23 cellular contexts compared by ENCODE assay signal in genomic region chr12:108571604-108572165, GRCh38. TPM values are rescaled to one million over a fixed set of nuclear protein-coding genes. Genes with fewer than 3 reads are reported as not detected.
DNase-seq lines count a peak whose midpoint lies in the region; ATAC-seq, FAIRE-seq and TF ChIP-seq lines count a peak whose summit lies in the region.
"Had no signal": no experiment of that assay in that cellular context is flagged by ENCODE, and none has a peak within 500 bp of the region (broad histone marks: within the 10 kb centered on the region; RNA-seq: fewer than 3 reads in every experiment).

No MANE protein-coding gene starts in this region.

- no peak for TF ChIP-seq CTCF in colonic mucosa (IDR thresholded peaks at IDR 0.05)

- H3K4me3 ChIP-seq in CD4-positive, CD25-positive, alpha-beta regulatory T cell (ENCODE audit: low read depth, low read length) = no peak overlapping the region
- H3K4me3 ChIP-seq in colonic mucosa = no peak overlapping the region
- H3K4me3 ChIP-seq in effector memory CD4-positive, alpha-beta T cell (ENCODE audit: insufficient read depth, low read depth, low read length, poor library complexity, severe bottlenecking) = no peak overlapping the region
- H3K4me3 ChIP-seq: dorsolateral prefrontal cortex, esophagus squamous epithelium, left ventricle myocardium inferior had no signal

- no peak for DNase-seq in CD4-positive, CD25-positive, alpha-beta regulatory T cell
- DNase-seq in GM12892 (ENCODE audit: insufficient read length) = no peak
- DNase-seq in colonic mucosa = peak; percentile 17
- peak; percentile 69 for DNase-seq in posterior vena cava (ENCODE audit: low spot score)
- no peak for DNase-seq in NCI-H146 treated with DMSO at 0.1 percent for 48 hours (lab: John Stamatoyannopoulos, UW; ENCODE audit: unreplicated experiment)
- DNase-seq in stimulated activated CD4-positive, alpha-beta T cell treated with anti-CD3 and anti-CD28 coated beads, Interleukin-4, amount 100 ng/mL, for 1 hour = no peak
- no peak for DNase-seq in effector memory CD4-positive, alpha-beta T cell
- DNase-seq: activated CD4-positive, alpha-beta T cell treated with anti-CD3 and anti-CD28 coated beads, Interleukin-2, amount 50 U/mL, for 1 hour; brain microvascular endothelial cell; esophagus squamous epithelium; left ventricle myocardium inferior; NCI-H1694; NCI-H226; right cardiac atrium; stimulated activated CD4-positive, alpha-beta T cell treated with anti-CD3 and anti-CD28 coated beads, Interleukin-15, amount 100 ng/mL, for 24 hours had no signal

- H3K9me3 Mint-ChIP-seq in CD4-positive, CD25-positive, alpha-beta regulatory T cell = no peaks in the 10 kb centered on the region
- H3K9me3 Mint-ChIP-seq: stimulated activated naive CD8-positive, alpha-beta T cell treated with anti-CD3 and anti-CD28 coated beads, Interleukin-15, amount 100 ng/mL, for 72 hours had no signal

- no peaks in the 10 kb centered on the region for H3K27me3 Mint-ChIP-seq in CD4-positive, CD25-positive, alpha-beta regulatory T cell
- H3K27me3 Mint-ChIP-seq: stimulated activated naive CD8-positive, alpha-beta T cell treated with anti-CD3 and anti-CD28 coated beads, Interleukin-15, amount 100 ng/mL, for 72 hours had no signal

- H3K27ac ChIP-seq in CD4-positive, CD25-positive, alpha-beta regulatory T cell (ENCODE audit: insufficient read depth, low read length, poor library complexity, severe bottlenecking) = peak overlapping the region; percentile 61
- H3K27ac ChIP-seq in colonic mucosa = no peak overlapping the region
- no peak overlapping the region for H3K27ac ChIP-seq in effector memory CD4-positive, alpha-beta T cell (ENCODE audit: insufficient read depth, low read length, poor library complexity, severe bottlenecking)
- H3K27ac ChIP-seq: brain microvascular endothelial cell, esophagus squamous epithelium, left ventricle myocardium inferior had no signal

- H3K4me1 Mint-ChIP-seq in CD4-positive, CD25-positive, alpha-beta regulatory T cell = peaks cover 20 to 84% (median 53%) of the 10 kb centered on the region in 4 donors

- no peaks in the 10 kb centered on the region for H3K27me3 ChIP-seq in CD4-positive, CD25-positive, alpha-beta regulatory T cell (ENCODE audit: control insufficient read depth, insufficient read depth, low read length)
- H3K27me3 ChIP-seq in colonic mucosa = no peaks in the 10 kb centered on the region
- H3K27me3 ChIP-seq in effector memory CD4-positive, alpha-beta T cell (replicated peaks; ENCODE audit: control insufficient read depth, insufficient read depth, low read length, poor library complexity, severe bottlenecking) = no peaks in the 10 kb centered on the region
- H3K27me3 ChIP-seq: brain microvascular endothelial cell, dorsolateral prefrontal cortex, esophagus squamous epithelium had no signal

- H3K9ac ChIP-seq in colonic mucosa (ENCODE audit: low read depth in 2 of 2, low read length in 2 of 2) = no peak overlapping the region

- peak overlapping the region; percentile 86 to 97 (median 95) for H3K27ac Mint-ChIP-seq in CD4-positive, CD25-positive, alpha-beta regulatory T cell
- H3K27ac Mint-ChIP-seq: stimulated activated naive CD8-positive, alpha-beta T cell treated with anti-CD3 and anti-CD28 coated beads, Interleukin-15, amount 100 ng/mL, for 72 hours had no signal

- H3K4me3 Mint-ChIP-seq in CD4-positive, CD25-positive, alpha-beta regulatory T cell = peak overlapping the region in 1 of 4 donors; percentile 12
- H3K4me3 Mint-ChIP-seq: stimulated activated naive CD8-positive, alpha-beta T cell treated with anti-CD3 and anti-CD28 coated beads, Interleukin-15, amount 100 ng/mL, for 72 hours had no signal

- intact Hi-C loops in colonic mucosa (cut with DNase I) = no loop called here
- intact Hi-C loops in posterior vena cava (cut with DNase I) = loop anchor here (5.0 kb wide), 1 partner anchor 46 kb away; no protein-coding TSS in a partner anchor

- FAIRE-seq in GM12892 (lab: Jason Lieb, UNC) = no peak
- FAIRE-seq: H54, HepG2, RCC 7860, TTC549, urothelium cell line had no signal

- H3K4me1 ChIP-seq in CD4-positive, CD25-positive, alpha-beta regulatory T cell (ENCODE audit: control insufficient read depth, insufficient read depth, low read length, poor library complexity, severe bottlenecking) = peaks cover 39% of the 10 kb centered on the region
- H3K4me1 ChIP-seq in colonic mucosa = no peaks in the 10 kb centered on the region
- H3K4me1 ChIP-seq in effector memory CD4-positive, alpha-beta T cell (ENCODE audit: control insufficient read depth, insufficient read depth, low read length, poor library complexity, severe bottlenecking) = peaks cover 16% of the 10 kb centered on the region

- 0 out of 2 replicates have a peak, but pooled peaks have one; percentile 2 for TF ChIP-seq POLR2A in GM12892 (IDR thresholded peaks at IDR 0.05; ENCODE audit: low read depth, low read length)

- peaks cover 14% of the 10 kb centered on the region for H3K36me3 Mint-ChIP-seq in CD4-positive, CD25-positive, alpha-beta regulatory T cell

- peaks cover 18% of the 10 kb centered on the region for H3K36me3 ChIP-seq in CD4-positive, CD25-positive, alpha-beta regulatory T cell (ENCODE audit: control insufficient read depth, insufficient read depth, low read length)
- H3K36me3 ChIP-seq in colonic mucosa = no peaks in the 10 kb centered on the region
- H3K36me3 ChIP-seq in effector memory CD4-positive, alpha-beta T cell (ENCODE audit: control insufficient read depth, insufficient read depth, low read length) = peaks cover 12% of the 10 kb centered on the region

- H3K9me3 ChIP-seq in CD4-positive, CD25-positive, alpha-beta regulatory T cell (ENCODE audit: control insufficient read depth in 2 of 2, low read length in 2 of 2) = no peaks in the 10 kb centered on the region
- no peaks in the 10 kb centered on the region for H3K9me3 ChIP-seq in colonic mucosa
- no peaks in the 10 kb centered on the region for H3K9me3 ChIP-seq in effector memory CD4-positive, alpha-beta T cell (ENCODE audit: control insufficient read depth, low read length)
- H3K9me3 ChIP-seq: esophagus squamous epithelium, left ventricle myocardium inferior had no signal

- ATAC-seq in CD4-positive, CD25-positive, alpha-beta regulatory T cell (ENCODE audit: low read depth in 2 of 2) = no peak
- ATAC-seq: HepG2; stimulated activated naive CD8-positive, alpha-beta T cell treated with anti-CD3 and anti-CD28 coated beads, Interleukin-15, amount 100 ng/mL, for 72 hours had no signal

RNA-seq across cellular contexts. Expression of gene ISCU, which starts 9.3 kb away (rescaled TPM):
- 173 TPM for total RNA-seq in CD4-positive, CD25-positive, alpha-beta regulatory T cell
- 100 to 1,000 TPM; 241 to 295 (median 260) TPM for polyA plus RNA-seq in CD4-positive, CD25-positive, alpha-beta regulatory T cell
- polyA plus RNA-seq in GM12892 (2012; ENCODE audit: missing spikeins) = 136 TPM
- total RNA-seq in colonic mucosa (10 to 100 TPM; 93.7 to 97.5 TPM), posterior vena cava (100 to 1,000 TPM; 113 to 119 TPM)

RNA-seq across cellular contexts. Expression of gene SART3, which starts 10.7 kb away (rescaled TPM):
- 107 TPM for total RNA-seq in CD4-positive, CD25-positive, alpha-beta regulatory T cell
- 10 to 100 TPM; 25.3 to 37.6 (median 32.2) TPM for polyA plus RNA-seq in CD4-positive, CD25-positive, alpha-beta regulatory T cell
- 36.3 TPM for polyA plus RNA-seq in GM12892 (2012; ENCODE audit: missing spikeins)
- total RNA-seq in colonic mucosa (10 to 100 TPM; 41.1 to 64.9 TPM), posterior vena cava (10 to 100 TPM; 27.4 to 28.9 TPM)

RNA-seq across cellular contexts. Expression of gene TMEM119, which starts 26.2 kb away (rescaled TPM):
- 5.9 TPM for total RNA-seq in CD4-positive, CD25-positive, alpha-beta regulatory T cell
- 1 to 10 TPM in 2 of 4 donors, under 1 TPM in 1, not detected in 1; 0.90 to 3.5 (median 1.5) TPM for polyA plus RNA-seq in CD4-positive, CD25-positive, alpha-beta regulatory T cell
- polyA plus RNA-seq in GM12892 (2012; ENCODE audit: missing spikeins) = 0.23 TPM
- total RNA-seq in colonic mucosa (1 to 10 TPM; 7.2 to 8.8 TPM), posterior vena cava (10 to 100 TPM; 12.7 to 72.5 TPM)
- total RNA-seq: glomerular endothelial cell, HepG2 had no signal
- polyA plus RNA-seq: HepG2 had no signal

RNA-seq across cellular contexts. Expression of gene FICD, which starts 56.6 kb away (rescaled TPM):
- total RNA-seq in CD4-positive, CD25-positive, alpha-beta regulatory T cell = 5.4 TPM
- 1 to 10 TPM in 3 of 4 donors, under 1 TPM in 1; 0.79 to 4.7 (median 2.3) TPM for polyA plus RNA-seq in CD4-positive, CD25-positive, alpha-beta regulatory T cell
- polyA plus RNA-seq in GM12892 (2012; ENCODE audit: missing spikeins) = 2.4 TPM
- total RNA-seq in colonic mucosa (1 to 10 TPM; 3.5 to 6.2 TPM), posterior vena cava (10 to 100 TPM in 1 of 2 donors, 1 to 10 TPM in 1; 10.0 to 11.3 TPM)

Comparison
In these comparisons a context has a peak if more than half of its experiments do, and no peak if none do; other contexts are left out.
1. DNase-seq: peak in colonic mucosa (single experiment) and posterior vena cava (single experiment); none in CD4-positive, CD25-positive, alpha-beta regulatory T cell (0 of 3), GM12892 (single experiment), NCI-H146 treated with DMSO at 0.1 percent for 48 hours (single experiment), stimulated activated CD4-positive, alpha-beta T cell treated with anti-CD3 and anti-CD28 coated beads, Interleukin-4, amount 100 ng/mL, for 1 hour (single experiment) and effector memory CD4-positive, alpha-beta T cell (0 of 3).